8 cellular contexts compared by ENCODE assay signal in genomic region chr5:95842955-95843544, GRCh38. TPM values are rescaled to one million over a fixed set of nuclear protein-coding genes. Genes with fewer than 3 reads are reported as not detected.
DNase-seq lines count a peak whose midpoint lies in the region; ATAC-seq and TF ChIP-seq lines count a peak whose summit lies in the region.

No MANE protein-coding gene starts in this region.

- H3K9me3 ChIP-seq in HCT116 (ENCODE audit: control insufficient read depth in 1 of 2, insufficient read depth in 1 of 2, low read depth in 1 of 2, low read length in 2 of 2) (no peaks in the 10 kb centered on the region), esophagus muscularis mucosa (no peaks in the 10 kb centered on the region), psoas muscle (no peaks in the 10 kb centered on the region)

- no peaks in the 10 kb centered on the region for H4K20me1 ChIP-seq in HCT116 (ENCODE audit: insufficient read depth)

- BruUV-seq in HCT116 (replicated peaks; lab: Mats Ljungman, UMichigan): no TSS peak

- 79% methylated on average over 11 of the region's 11 CpGs for WGBS in esophagus muscularis mucosa
- WGBS in psoas muscle, 3 donors: 69 to 79% (median 75%) methylated on average over 11 of the region's 11 CpGs

- H3K4me3 ChIP-seq in HCT116 (replicated peaks in 1 of 2; ENCODE audit: low read depth in 1 of 2, low read length in 2 of 2) (no peak overlapping the region), esophagus muscularis mucosa (no peak overlapping the region), psoas muscle (no peak overlapping the region)

- H3K9me2 ChIP-seq in HCT116 (ENCODE audit: insufficient read depth): no peaks in the 10 kb centered on the region

- H3K4me2 ChIP-seq in HCT116 (ENCODE audit: low read length): no peak overlapping the region

- no peak for TF ChIP-seq EP300 in esophagus muscularis mucosa (IDR thresholded peaks at IDR 0.05)

- H3K27me3 ChIP-seq in HCT116 (ENCODE audit: insufficient read depth, low read length): no peaks in the 10 kb centered on the region
- no peaks in the 10 kb centered on the region for H3K27me3 ChIP-seq in esophagus muscularis mucosa
- H3K27me3 ChIP-seq in psoas muscle (ENCODE audit: insufficient read depth in 3 of 3, low read length in 2 of 3): no peaks in the 10 kb centered on the region

- peak; percentile 44 for TF ChIP-seq CTCF in GM12874 (IDR thresholded peaks at IDR 0.05; ENCODE audit: insufficient read depth, low read depth, low read length)
- TF ChIP-seq CTCF in HCT116 (IDR thresholded peaks at IDR 0.05 in 2 of 3, conservative IDR thresholded peaks at IDR 0.05 in 1 of 3; ENCODE audit: borderline replicate concordance in 1 of 3, insufficient read depth in 1 of 3, low read depth in 2 of 3, low read length in 2 of 3): 0 out of 6 replicates have a peak, but pooled peaks of 1 of the 3 experiments have one; percentile 24
- no peak for TF ChIP-seq CTCF in esophagus muscularis mucosa (IDR thresholded peaks at IDR 0.05)
- no peak for TF ChIP-seq CTCF in psoas muscle (IDR thresholded peaks at IDR 0.05)

- RAD21 ChIA-PET in HCT116 (lab: Charles Lee; ENCODE audit: low non-redundant PET in 1 of 2, low total read pairs in 2 of 2, uncharacterized antibody in 2 of 2, unreplicated experiment in 2 of 2): interaction anchor here in 1 of 2 experiments (1.6 kb wide), 1 partner anchor 196 kb away, joined by 3 read pairs; the partner anchor contains the start of gene RFESD

- CTCF ChIA-PET in HCT116 (lab: Charles Lee): interaction anchor here (0.9 to 4.3 kb wide), 2 partner anchors 13 to 62 kb away, joined by 3 to 30 read pairs; no protein-coding TSS in a partner anchor

- H3K36me3 ChIP-seq in HCT116 (ENCODE audit: control insufficient read depth in 1 of 2, insufficient read depth in 2 of 2, low read length in 2 of 2) (no peaks in the 10 kb centered on the region), esophagus muscularis mucosa (no peaks in the 10 kb centered on the region), psoas muscle (ENCODE audit: insufficient read depth in 1 of 2, low read depth in 1 of 2) (no peaks in the 10 kb centered on the region)

- H2AFZ ChIP-seq in HCT116 (ENCODE audit: low read depth, low read length, poor library complexity, severe bottlenecking): no peak overlapping the region

- no peaks in the 10 kb centered on the region for H3K79me2 ChIP-seq in HCT116 (ENCODE audit: insufficient read depth, low read length)

- H3K27ac ChIP-seq in HCT116 (ENCODE audit: low read depth, low read length): no peak overlapping the region
- peak overlapping the region; percentile 13 to 60 (median 32) for H3K27ac ChIP-seq in esophagus muscularis mucosa (replicated peaks in 1 of 4)
- H3K27ac ChIP-seq in psoas muscle: peak overlapping the region; percentile 76

- no peak for DNase-seq in HCT116 (ENCODE audit: low read depth, low spot score)
- peak; percentile 96 for DNase-seq in M059J (ENCODE audit: low read depth)
- DNase-seq in activated CD4-positive, alpha-beta T cell treated with anti-CD3 and anti-CD28 coated beads, Interleukin-2, amount 50 U/mL, for 1 hour: peak; percentile 47
- no peak for DNase-seq in esophagus muscularis mucosa (ENCODE audit: extremely low spot score)
- peak; percentile 66 to 80 for DNase-seq in psoas muscle
- DNase-seq in NCI-H82 (lab: John Stamatoyannopoulos, UW): no peak
- no peak for DNase-seq in DMS79 (lab: John Stamatoyannopoulos, UW)

- H3K4me1 ChIP-seq in HCT116 (ENCODE audit: control insufficient read depth in 1 of 2, insufficient read depth in 2 of 2, low read length in 2 of 2) (0 out of 4 replicates have a peak, but pooled peaks cover 0 to 5% of the 10 kb centered on the region in 2 experiments), esophagus muscularis mucosa (peaks cover 3 to 21% (median 13%) of the 10 kb centered on the region in 4 donors), psoas muscle (peaks cover 25% of the 10 kb centered on the region)

- intact Hi-C loops in HCT116 (cut with micrococcal nuclease) (loop anchor here (10.0 kb wide), 1 partner anchor 558 kb away; the partner anchor contains the start of gene MCTP1), esophagus muscularis mucosa (cut with DNase I) (no loop called here), psoas muscle (cut with DNase I) (no loop called here)

- no peak overlapping the region for H3K9ac ChIP-seq in HCT116 (ENCODE audit: low read length)

- POLR2A ChIA-PET in HCT116 (lab: Charles Lee): no interaction called here

- TF ChIP-seq RAD21 in HCT116 (IDR thresholded peaks at IDR 0.05; ENCODE audit: low read depth): peak; percentile 54

- TF ChIP-seq POLR2A in HCT116 (IDR thresholded peaks at IDR 0.05; ENCODE audit: borderline replicate concordance, extremely low read depth, insufficient read depth, insufficient read length) (no peak), esophagus muscularis mucosa (IDR thresholded peaks at IDR 0.05; ENCODE audit: low read depth) (no peak)

- ATAC-seq in HCT116: peak; percentile 51
- ATAC-seq in psoas muscle: peak; percentile 72 to 78 (median 72)

TF ChIP-seq in HCT116, 20 proteins besides CTCF, POLR2A, EP300 and RAD21:
- TF ChIP-seq FOSL1 (IDR thresholded peaks at IDR 0.05; ENCODE audit: low read depth) (no peak), EZH2phosphoT487 (IDR thresholded peaks at IDR 0.05; ENCODE audit: borderline replicate concordance) (no peak), ZNF274 (IDR thresholded peaks at IDR 0.05; ENCODE audit: low read depth, low read length) (no peak), JUND (IDR thresholded peaks at IDR 0.05) (no peak), POLR2AphosphoS5 (IDR thresholded peaks at IDR 0.05; ENCODE audit: low read depth, low read length) (no peak)
TF ChIP-seq in HCT116: peak in this region for 0.

RNA-seq across cellular contexts. Expression of gene GLRX, which starts 20.5 kb away (rescaled TPM):
- total RNA-seq in HCT116 (2021; ENCODE audit: unreplicated experiment) (29.3 TPM), esophagus muscularis mucosa (10 to 100 TPM; 14.1 to 56.0 (median 34.0) TPM), psoas muscle (100 to 1,000 TPM; 131 to 888 (median 651) TPM)
- polyA plus RNA-seq in HCT116 (2012): 119 and 121 TPM in 2 replicates
- total RNA-seq in M059J (2014; rRNA removed; shearing (Covaris generic)): 34.6 and 38.7 TPM in 2 replicates
- 1,000 to 10,000 TPM; 1,121 to 3,024 (median 1,342) TPM for polyA plus RNA-seq in psoas muscle

Comparison
In these comparisons a context has a peak if more than half of its experiments do, and no peak if none do; other contexts are left out.
1. DNase-seq: peak in M059J (single experiment), activated CD4-positive, alpha-beta T cell treated with anti-CD3 and anti-CD28 coated beads, Interleukin-2, amount 50 U/mL, for 1 hour (single experiment) and psoas muscle (2 of 2); none in HCT116 (single experiment), esophagus muscularis mucosa (single experiment), NCI-H82 (single experiment) and DMS79 (single experiment).